In the genomic region with DNA sequence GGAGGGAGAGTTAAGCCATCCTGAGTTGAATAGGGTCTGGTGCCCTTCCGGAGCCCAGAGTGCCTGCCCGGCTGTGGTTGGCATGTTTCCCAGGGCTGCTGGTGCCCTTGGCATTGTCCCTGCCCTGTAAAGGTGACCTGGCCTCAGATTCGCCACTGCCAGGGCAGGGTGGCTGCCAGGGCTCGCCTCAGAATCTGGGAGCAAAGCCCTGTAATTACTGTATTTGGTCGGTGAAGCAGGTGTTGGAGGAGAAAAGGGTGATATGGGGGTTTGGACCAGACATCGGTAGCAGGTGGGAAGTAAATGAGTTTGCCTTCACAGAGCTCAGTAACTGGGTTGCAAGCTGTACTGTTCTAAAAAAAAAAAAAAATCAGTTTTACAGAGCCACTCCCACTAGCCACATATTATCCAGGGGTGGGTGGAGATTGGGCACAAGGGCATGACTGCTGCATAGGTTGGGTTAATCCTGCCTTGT, we compare ENCODE assay signal across 9 cellular contexts. TPM values are rescaled to one million over a fixed set of nuclear protein-coding genes. Genes with fewer than 3 reads are reported as not detected.
DNase-seq lines count a peak whose midpoint lies in the region; ATAC-seq and TF ChIP-seq lines count a peak whose summit lies in the region.
"Had no signal": no experiment of that assay in that cellular context is flagged by ENCODE, and none has a peak within 500 bp of the region (broad histone marks: within the 10 kb centered on the region; RNA-seq: fewer than 3 reads in every experiment).

No MANE protein-coding gene starts in this region.

- H2AFZ ChIP-seq in H9 (ENCODE audit: low read length): no peak overlapping the region

- H2BK120ac ChIP-seq in H9 (ENCODE audit: low read depth, low read length, poor library complexity, severe bottlenecking): no peak overlapping the region

- no peaks in the 10 kb centered on the region for H3K9me3 ChIP-seq in CD8-positive, alpha-beta memory T cell (ENCODE audit: low read length)
- H3K9me3 ChIP-seq in duodenal mucosa (ENCODE audit: control insufficient read depth in 1 of 2, low read length in 2 of 2) (no peaks in the 10 kb centered on the region), H9 (ENCODE audit: control insufficient read depth, low read depth, low read length) (no peaks in the 10 kb centered on the region)
- H3K9me3 ChIP-seq: Caco-2 had no signal

- WGBS in H9 (ENCODE audit: extremely low coverage, insufficient read length, low lambda C conversion rate): no CpG with 5 or more reads among the region's 6 CpGs

- no peak overlapping the region for H3K14ac ChIP-seq in H9 (ENCODE audit: insufficient read depth, low read length)

- H2AK5ac ChIP-seq in H9 (ENCODE audit: insufficient read length, low read length): no peak overlapping the region

- no peak overlapping the region for H3K4me3 ChIP-seq in CD8-positive, alpha-beta memory T cell (ENCODE audit: low read length)
- peak overlapping the region; percentile 10 to 49 for H3K4me3 ChIP-seq in duodenal mucosa (ENCODE audit: low read depth in 1 of 2, low read length in 2 of 2)

- no peak overlapping the region for H2BK15ac ChIP-seq in H9 (ENCODE audit: low read depth, low read length)

- H3K27ac Mint-ChIP-seq in CD8-positive, alpha-beta memory T cell: peak overlapping the region; percentile 58 to 98 (median 92)
- peak overlapping the region; percentile 95 to 97 for H3K27ac Mint-ChIP-seq in natural killer cell treated with Interleukin-12 subunit alpha and Interleukin-12 subunit beta and Interleukin-15 and Interleukin-18, amount 100 ng/mL, for 72 hours
- H3K27ac Mint-ChIP-seq in H9: no peak overlapping the region

- no peaks in the 10 kb centered on the region for H3K36me3 Mint-ChIP-seq in CD8-positive, alpha-beta memory T cell
- no peaks in the 10 kb centered on the region for H3K36me3 Mint-ChIP-seq in natural killer cell treated with Interleukin-12 subunit alpha and Interleukin-12 subunit beta and Interleukin-15 and Interleukin-18, amount 100 ng/mL, for 72 hours
- peaks cover 0 to 18% (median 18%) of the 10 kb centered on the region in 3 experiments; a peak in 5 of 7 replicates for H3K36me3 Mint-ChIP-seq in H9 (ENCODE audit: insufficient read depth in 1 of 3, low read depth in 3 of 3)

- H3K56ac ChIP-seq in H9 (ENCODE audit: insufficient read length, low read depth, low read length): no peak overlapping the region

- H2BK5ac ChIP-seq in H9 (ENCODE audit: insufficient read length, low read length): no peak overlapping the region

- H3K79me2 ChIP-seq in H9 (ENCODE audit: insufficient read depth, low read length): no peaks in the 10 kb centered on the region

- peak in 1 of 5 donors; percentile 36 for DNase-seq in CD8-positive, alpha-beta memory T cell
- DNase-seq in NCI-H2196 treated with DMSO at 0.1 percent for 48 hours (lab: John Stamatoyannopoulos, UW; ENCODE audit: unreplicated experiment): peak; percentile 89
- no peak for DNase-seq in natural killer cell treated with Interleukin-12 subunit alpha and Interleukin-12 subunit beta and Interleukin-15 and Interleukin-18, amount 100 ng/mL, for 72 hours (ENCODE audit: low spot score)
- no peak for DNase-seq in hippocampal formation (lab: John Stamatoyannopoulos, UW)
- DNase-seq in H9: no peak
- DNase-seq in putamen (ENCODE audit: low spot score): no peak
- DNase-seq in activated CD8-positive, alpha-beta memory T cell treated with anti-CD3 and anti-CD28 coated beads for 24 hours: no peak
- DNase-seq: Caco-2 had no signal

- H4K5ac ChIP-seq in H9 (ENCODE audit: insufficient read length, low read depth, low read length): no peak overlapping the region

- H2BK20ac ChIP-seq in H9 (ENCODE audit: low read depth, low read length, poor library complexity, severe bottlenecking): no peak overlapping the region

- no peak overlapping the region for H3K23ac ChIP-seq in H9 (ENCODE audit: insufficient read length, low read depth, low read length)

- no peak overlapping the region for H3K27ac ChIP-seq in CD8-positive, alpha-beta memory T cell (ENCODE audit: low read depth, low read length)
- H3K27ac ChIP-seq in duodenal mucosa (ENCODE audit: low read depth, low read length) (peak overlapping the region; percentile 53), H9 (ENCODE audit: insufficient read length, low read depth, low read length) (no peak overlapping the region)

- no peak overlapping the region for H4K8ac ChIP-seq in H9 (replicated peaks; ENCODE audit: insufficient read length, low read depth, low read length)

- H3K27me3 ChIP-seq in CD8-positive, alpha-beta memory T cell (ENCODE audit: insufficient read depth, low read length, poor library complexity, severe bottlenecking): no peaks in the 10 kb centered on the region
- H3K27me3 ChIP-seq in duodenal mucosa (ENCODE audit: control insufficient read depth in 1 of 2, insufficient read depth in 2 of 2, low read length in 2 of 2): no peaks in the 10 kb centered on the region
- no peaks in the 10 kb centered on the region for H3K27me3 ChIP-seq in H9 (ENCODE audit: insufficient read depth, low read length)

- no peaks in the 10 kb centered on the region for H3K23me2 ChIP-seq in H9 (ENCODE audit: insufficient read length, low read depth, low read length, poor library complexity, severe bottlenecking)

- no peak overlapping the region for H3K4me2 ChIP-seq in H9 (ENCODE audit: insufficient read depth, insufficient read length, low read length)

- no peak overlapping the region for H3K18ac ChIP-seq in H9 (ENCODE audit: insufficient read length, low read depth, low read length)

- CTCF ChIA-PET in CD8-positive, alpha-beta memory T cell (lab: Charles Lee): interaction anchor here (1.4 to 4.0 kb wide), 2 partner anchors 68 to 71 kb away, joined by 8 to 19 read pairs; no protein-coding TSS in a partner anchor

- H4K91ac ChIP-seq in H9 (ENCODE audit: insufficient read length, low read depth, low read length): no peak overlapping the region

- no peak overlapping the region for H3T11ph ChIP-seq in H9 (ENCODE audit: low read length)

- POLR2A ChIA-PET in CD8-positive, alpha-beta memory T cell (lab: Charles Lee): interaction anchor here (3.3 kb wide), 1 partner anchor 69 kb away, joined by 22 read pairs; no protein-coding TSS in a partner anchor

- peaks cover 54% of the 10 kb centered on the region for H3K4me1 ChIP-seq in CD8-positive, alpha-beta memory T cell (ENCODE audit: insufficient read depth, low read length)
- H3K4me1 ChIP-seq in duodenal mucosa (ENCODE audit: control insufficient read depth in 1 of 2, insufficient read depth in 2 of 2, low read length in 2 of 2): peaks cover 40 to 71% of the 10 kb centered on the region in 2 donors
- H3K4me1 ChIP-seq in H9 (ENCODE audit: insufficient read depth, low read length): no peaks in the 10 kb centered on the region
- H3K4me1 ChIP-seq: Caco-2 had no signal

- no peaks in the 10 kb centered on the region for H3K79me1 ChIP-seq in H9 (ENCODE audit: insufficient read depth, low read depth, low read length, poor library complexity, severe bottlenecking)

- no peaks in the 10 kb centered on the region for H3K36me3 ChIP-seq in CD8-positive, alpha-beta memory T cell (ENCODE audit: insufficient read depth, low read length)
- H3K36me3 ChIP-seq in duodenal mucosa (ENCODE audit: control insufficient read depth in 1 of 2, insufficient read depth in 2 of 2, low read length in 2 of 2): peaks cover 0 to 22% of the 10 kb centered on the region in 2 donors

- no peaks in the 10 kb centered on the region for H4K20me1 ChIP-seq in H9 (ENCODE audit: control insufficient read depth, insufficient read depth, insufficient read length)

- H3K9me3 Mint-ChIP-seq in CD8-positive, alpha-beta memory T cell: no peaks in the 10 kb centered on the region
- H3K9me3 Mint-ChIP-seq in natural killer cell treated with Interleukin-12 subunit alpha and Interleukin-12 subunit beta and Interleukin-15 and Interleukin-18, amount 100 ng/mL, for 72 hours: no peaks in the 10 kb centered on the region
- H3K9me3 Mint-ChIP-seq in H9: no peaks in the 10 kb centered on the region

- H2BK12ac ChIP-seq in H9 (ENCODE audit: insufficient read length, low read depth, low read length): no peak overlapping the region

- H3K27me3 Mint-ChIP-seq in CD8-positive, alpha-beta memory T cell: peaks cover 0 to 1% of the 10 kb centered on the region in 2 donors
- no peaks in the 10 kb centered on the region for H3K27me3 Mint-ChIP-seq in natural killer cell treated with Interleukin-12 subunit alpha and Interleukin-12 subunit beta and Interleukin-15 and Interleukin-18, amount 100 ng/mL, for 72 hours
- no peaks in the 10 kb centered on the region for H3K27me3 Mint-ChIP-seq in H9 (ENCODE audit: low read depth)

- no peak overlapping the region for H3K4me3 Mint-ChIP-seq in CD8-positive, alpha-beta memory T cell
- H3K4me3 Mint-ChIP-seq in natural killer cell treated with Interleukin-12 subunit alpha and Interleukin-12 subunit beta and Interleukin-15 and Interleukin-18, amount 100 ng/mL, for 72 hours: no peak overlapping the region
- no peak overlapping the region for H3K4me3 Mint-ChIP-seq in H9

- ATAC-seq in natural killer cell treated with Interleukin-12 subunit alpha and Interleukin-12 subunit beta and Interleukin-15 and Interleukin-18, amount 100 ng/mL, for 72 hours: no peak

- no peak for TF ChIP-seq CTCF in H9 (conservative IDR thresholded peaks at IDR 0.05)

- H3K9ac ChIP-seq in duodenal mucosa (ENCODE audit: low read depth in 1 of 2, low read length in 2 of 2) (peak overlapping the region; percentile 56 to 61), H9 (ENCODE audit: extremely low read depth, insufficient read length, low read length) (no peak overlapping the region)

- H3K4me1 Mint-ChIP-seq in CD8-positive, alpha-beta memory T cell: peaks cover 52 to 64% (median 58%) of the 10 kb centered on the region in 3 donors
- peaks cover 46 to 60% of the 10 kb centered on the region in 2 donors for H3K4me1 Mint-ChIP-seq in natural killer cell treated with Interleukin-12 subunit alpha and Interleukin-12 subunit beta and Interleukin-15 and Interleukin-18, amount 100 ng/mL, for 72 hours (ENCODE audit: low read depth in 2 of 2)
- H3K4me1 Mint-ChIP-seq in H9: peaks cover 9 to 17% of the 10 kb centered on the region in 2 experiments

- no peak overlapping the region for H3K4ac ChIP-seq in H9 (ENCODE audit: low read depth, low read length)

RNA-seq across cellular contexts. Expression of gene RGS3, which starts 47.6 kb away (rescaled TPM):
- total RNA-seq in CD8-positive, alpha-beta memory T cell: 10 to 100 TPM; 89.2 to 91.2 TPM
- 59.8 TPM for polyA plus RNA-seq in CD8-positive, alpha-beta memory T cell
- total RNA-seq in natural killer cell treated with Interleukin-12 subunit alpha and Interleukin-12 subunit beta and Interleukin-15 and Interleukin-18, amount 100 ng/mL, for 72 hours: 100 to 1,000 TPM in 1 of 2 donors, 10 to 100 TPM in 1; 71.7 to 144 TPM
- total RNA-seq in H9 (2021): 12.1 and 13.9 TPM in 2 replicates

Comparison
In these comparisons a context has a peak if more than half of its experiments do, and no peak if none do; other contexts are left out.
1. H3K27ac Mint-ChIP-seq: peak in CD8-positive, alpha-beta memory T cell (8 of 8) and natural killer cell treated with Interleukin-12 subunit alpha and Interleukin-12 subunit beta and Interleukin-15 and Interleukin-18, amount 100 ng/mL, for 72 hours (2 of 2); none in H9 (0 of 3).